In genomic region chr11:15909937-15910598, GRCh38 we compare ENCODE assay signal across 18 cellular contexts.
DNase-seq lines count a peak whose midpoint lies in the region; ATAC-seq and TF ChIP-seq lines count a peak whose summit lies in the region.
"Had no signal": no experiment of that assay in that cellular context is flagged by ENCODE, and none has a peak within 500 bp of the region (broad histone marks: within the 10 kb centered on the region; RNA-seq: fewer than 3 reads in every experiment).

No MANE protein-coding gene starts in this region.

- peaks cover 0 to 36% of the 10 kb centered on the region in 2 experiments for H3K27me3 ChIP-seq in mesenchymal stem cell (ENCODE audit: control insufficient read depth in 1 of 2, insufficient read depth in 1 of 2, low read length in 2 of 2)
- no peaks in the 10 kb centered on the region for H3K27me3 ChIP-seq in osteoblast (ENCODE audit: insufficient read depth, low read length)
- H3K27me3 ChIP-seq in CD8-positive, alpha-beta T cell (ENCODE audit: insufficient read depth, low read length), result no peaks in the 10 kb centered on the region
- H3K27me3 ChIP-seq: BLaER1 treated with 17β-estradiol and CSF1 and Interleukin-3, amounts not matched to agents 10 nM and 100 nM had no signal

- H2AFZ ChIP-seq in mesenchymal stem cell (ENCODE audit: low read depth, low read length), result no peak overlapping the region
- H2AFZ ChIP-seq in osteoblast (ENCODE audit: low read length), result no peak overlapping the region

- H3K4me2 ChIP-seq in mesenchymal stem cell (ENCODE audit: low read length, poor library complexity, severe bottlenecking), result no peak overlapping the region
- H3K4me2 ChIP-seq in osteoblast (ENCODE audit: insufficient read depth, low read length), result no peak overlapping the region
- H3K4me2 ChIP-seq: BLaER1 treated with 17β-estradiol and CSF1 and Interleukin-3, amounts not matched to agents 10 nM and 100 nM had no signal

- no peaks in the 10 kb centered on the region for H4K20me1 ChIP-seq in osteoblast (ENCODE audit: insufficient read depth, low read length)
- H4K20me1 ChIP-seq: BLaER1 treated with 17β-estradiol and CSF1 and Interleukin-3, amounts not matched to agents 10 nM and 100 nM had no signal

- no peaks in the 10 kb centered on the region for H3K4me1 ChIP-seq in mesenchymal stem cell (ENCODE audit: control insufficient read depth, insufficient read depth, low read depth, low read length)
- peaks cover 4% of the 10 kb centered on the region for H3K4me1 ChIP-seq in osteoblast (ENCODE audit: insufficient read depth, low read length)
- H3K4me1 ChIP-seq in CD8-positive, alpha-beta T cell (ENCODE audit: insufficient read depth, low read length), result no peaks in the 10 kb centered on the region
- H3K4me1 ChIP-seq: BLaER1 treated with 17β-estradiol and CSF1 and Interleukin-3, amounts not matched to agents 10 nM and 100 nM had no signal

- no peaks in the 10 kb centered on the region for H3K4me1 Mint-ChIP-seq in CD8-positive, alpha-beta T cell (ENCODE audit: low read depth)
- H3K4me1 Mint-ChIP-seq in activated T-helper 1 cell treated with anti-CD3 and anti-CD28 coated beads, Interleukin-12 subunit alpha, Interleukin-12 subunit beta, Interleukin-2, Interleukin-4 antibody, amounts not matched to agents 30 ng/mL and 10 ng/mL and 1 ng/mL, durations not matched to agents 14 hours and 24 hours and 36 hours (ENCODE audit: low read depth), result no peaks in the 10 kb centered on the region
- H3K4me1 Mint-ChIP-seq: CD8-positive, alpha-beta memory T cell had no signal

- H2BK120ac ChIP-seq in mesenchymal stem cell (ENCODE audit: low read depth, low read length), result no peak overlapping the region

- no peaks in the 10 kb centered on the region for H3K36me3 Mint-ChIP-seq in CD8-positive, alpha-beta T cell
- H3K36me3 Mint-ChIP-seq in activated T-helper 1 cell treated with anti-CD3 and anti-CD28 coated beads, Interleukin-12 subunit alpha, Interleukin-12 subunit beta, Interleukin-2, Interleukin-4 antibody, amounts not matched to agents 30 ng/mL and 10 ng/mL and 1 ng/mL, durations not matched to agents 14 hours and 24 hours and 36 hours (ENCODE audit: low read depth), result no peaks in the 10 kb centered on the region
- H3K36me3 Mint-ChIP-seq: CD8-positive, alpha-beta memory T cell had no signal

- H3K9me3 Mint-ChIP-seq in CD8-positive, alpha-beta T cell, result peaks cover 2% of the 10 kb centered on the region
- H3K9me3 Mint-ChIP-seq in activated T-helper 1 cell treated with anti-CD3 and anti-CD28 coated beads, Interleukin-12 subunit alpha, Interleukin-12 subunit beta, Interleukin-2, Interleukin-4 antibody, amounts not matched to agents 30 ng/mL and 10 ng/mL and 1 ng/mL, durations not matched to agents 14 hours and 24 hours and 36 hours, result no peaks in the 10 kb centered on the region

- no peaks in the 10 kb centered on the region for H3K79me1 ChIP-seq in mesenchymal stem cell (replicated peaks; ENCODE audit: low read length, poor library complexity, severe bottlenecking)

- no peak overlapping the region for H2BK12ac ChIP-seq in mesenchymal stem cell (ENCODE audit: low read length in 2 of 2)

- no peak overlapping the region for H2BK5ac ChIP-seq in mesenchymal stem cell (ENCODE audit: low read depth, low read length, poor library complexity, severe bottlenecking)

- peak overlapping the region; percentile 32 for H4K8ac ChIP-seq in mesenchymal stem cell (ENCODE audit: low read length)

- H3K9ac ChIP-seq in mesenchymal stem cell (ENCODE audit: low read length), result no peak overlapping the region
- H3K9ac ChIP-seq: BLaER1 treated with 17β-estradiol and CSF1 and Interleukin-3, amounts not matched to agents 10 nM and 100 nM had no signal

- no peak for TF ChIP-seq CTCF in osteoblast (IDR thresholded peaks at IDR 0.05; ENCODE audit: extremely low read depth, low read depth, low read length)
- no peak for TF ChIP-seq CTCF in CD8-positive, alpha-beta T cell (IDR thresholded peaks at IDR 0.05)

- H3K9me3 ChIP-seq in mesenchymal stem cell (ENCODE audit: control insufficient read depth, low read length) (no peaks in the 10 kb centered on the region), osteoblast (ENCODE audit: low read depth, low read length) (no peaks in the 10 kb centered on the region)
- H3K9me3 ChIP-seq in CD8-positive, alpha-beta T cell (ENCODE audit: low read length), result no peaks in the 10 kb centered on the region
- H3K9me3 ChIP-seq: BLaER1 treated with 17β-estradiol and CSF1 and Interleukin-3, amounts not matched to agents 10 nM and 100 nM had no signal

- H3K27ac ChIP-seq in mesenchymal stem cell (ENCODE audit: low read length, poor library complexity, severe bottlenecking) (no peak overlapping the region), osteoblast (ENCODE audit: low read depth, low read length) (no peak overlapping the region)
- no peak overlapping the region for H3K27ac ChIP-seq in CD8-positive, alpha-beta T cell (ENCODE audit: low read depth, low read length)
- H3K27ac ChIP-seq: BLaER1 treated with 17β-estradiol and CSF1 and Interleukin-3, amounts not matched to agents 10 nM and 100 nM; SK-N-MC had no signal

- DNase-seq in MV-4-11 (lab: John Stamatoyannopoulos, UW), result peak; percentile 26
- peak; percentile 38 for DNase-seq in OCI-M1 (lab: John Stamatoyannopoulos, UW)
- DNase-seq in mesenchymal stem cell, result no peak
- DNase-seq in osteoblast (ENCODE audit: insufficient read length, low spot score, missing footprints), result peak; percentile 89
- DNase-seq in CD8-positive, alpha-beta T cell, result no peak
- no peak for DNase-seq in activated T-helper 1 cell treated with anti-CD3 and anti-CD28 coated beads, Interleukin-12 subunit alpha, Interleukin-12 subunit beta, Interleukin-2, Interleukin-4 antibody, amounts not matched to agents 30 ng/mL and 10 ng/mL and 1 ng/mL, durations not matched to agents 14 hours and 24 hours and 36 hours (ENCODE audit: low spot score)
- DNase-seq: CD8-positive, alpha-beta memory T cell; KG1; NCI-H1417; NCI-H187; NCI-H2107; NCI-H446; NCI-H748 treated with DMSO at 0.1 percent for 48 hours; NK-92 treated with Interleukin-12 subunit alpha and Interleukin-12 subunit beta, amount 100 ng/mL, for 24 hours; SHP77 had no signal

- no peak overlapping the region for H3K14ac ChIP-seq in mesenchymal stem cell (ENCODE audit: low read length in 2 of 2)

- no peak overlapping the region for H3K27ac Mint-ChIP-seq in CD8-positive, alpha-beta T cell
- H3K27ac Mint-ChIP-seq in activated T-helper 1 cell treated with anti-CD3 and anti-CD28 coated beads, Interleukin-12 subunit alpha, Interleukin-12 subunit beta, Interleukin-2, Interleukin-4 antibody, amounts not matched to agents 30 ng/mL and 10 ng/mL and 1 ng/mL, durations not matched to agents 14 hours and 24 hours and 36 hours, result no peak overlapping the region
- H3K27ac Mint-ChIP-seq: CD8-positive, alpha-beta memory T cell had no signal

- H3K4me3 ChIP-seq in mesenchymal stem cell (ENCODE audit: insufficient read depth in 1 of 2, low read depth in 1 of 2, low read length in 2 of 2) (no peak overlapping the region), osteoblast (ENCODE audit: insufficient read depth, low read length) (no peak overlapping the region)
- H3K4me3 ChIP-seq in CD8-positive, alpha-beta T cell (ENCODE audit: low read depth, low read length), result no peak overlapping the region
- H3K4me3 ChIP-seq: BLaER1 treated with 17β-estradiol and CSF1 and Interleukin-3, amounts not matched to agents 10 nM and 100 nM; SK-N-MC had no signal

- no peak overlapping the region for H3K18ac ChIP-seq in mesenchymal stem cell (ENCODE audit: low read depth in 1 of 2, low read length in 2 of 2)

- POLR2A ChIA-PET in CD8-positive, alpha-beta T cell (lab: Charles Lee), result no interaction called here

- H3K4ac ChIP-seq in mesenchymal stem cell (ENCODE audit: low read depth in 1 of 2, low read length in 2 of 2), result no peak overlapping the region

- H3K27me3 Mint-ChIP-seq in CD8-positive, alpha-beta T cell (ENCODE audit: low read depth), result no peaks in the 10 kb centered on the region
- H3K27me3 Mint-ChIP-seq in activated T-helper 1 cell treated with anti-CD3 and anti-CD28 coated beads, Interleukin-12 subunit alpha, Interleukin-12 subunit beta, Interleukin-2, Interleukin-4 antibody, amounts not matched to agents 30 ng/mL and 10 ng/mL and 1 ng/mL, durations not matched to agents 14 hours and 24 hours and 36 hours (ENCODE audit: insufficient read depth), result no peaks in the 10 kb centered on the region
- H3K27me3 Mint-ChIP-seq: CD8-positive, alpha-beta memory T cell had no signal

- CTCF ChIA-PET in CD8-positive, alpha-beta T cell (lab: Charles Lee), result no interaction called here

- no peak overlapping the region for H2AK5ac ChIP-seq in mesenchymal stem cell (ENCODE audit: low read length, severe bottlenecking)

- no peak overlapping the region for H4K91ac ChIP-seq in mesenchymal stem cell (ENCODE audit: low read length)

- H3K23ac ChIP-seq in mesenchymal stem cell (ENCODE audit: low read length in 2 of 2), result no peak overlapping the region

- WGBS in mesenchymal stem cell, result 97% methylated on average over 8 of the region's 11 CpGs

- H2BK15ac ChIP-seq in mesenchymal stem cell (ENCODE audit: low read depth, poor library complexity, severe bottlenecking), result no peak overlapping the region

- H3K4me3 Mint-ChIP-seq in CD8-positive, alpha-beta T cell, result no peak overlapping the region
- no peak overlapping the region for H3K4me3 Mint-ChIP-seq in activated T-helper 1 cell treated with anti-CD3 and anti-CD28 coated beads, Interleukin-12 subunit alpha, Interleukin-12 subunit beta, Interleukin-2, Interleukin-4 antibody, amounts not matched to agents 30 ng/mL and 10 ng/mL and 1 ng/mL, durations not matched to agents 14 hours and 24 hours and 36 hours
- H3K4me3 Mint-ChIP-seq: CD8-positive, alpha-beta memory T cell had no signal

- ATAC-seq in CD8-positive, alpha-beta T cell, result no peak
- no peak for ATAC-seq in HG02852 (IDR thresholded peaks at IDR 0.05; ENCODE audit: unreplicated experiment)

- H3K79me2 ChIP-seq in osteoblast (ENCODE audit: insufficient read depth, low read length), result no peaks in the 10 kb centered on the region

- no peaks in the 10 kb centered on the region for H3K36me3 ChIP-seq in mesenchymal stem cell (ENCODE audit: control insufficient read depth in 1 of 2, insufficient read depth in 2 of 2, low read depth in 1 of 2, low read length in 2 of 2)
- H3K36me3 ChIP-seq in osteoblast (ENCODE audit: insufficient read depth, low read length), result no peaks in the 10 kb centered on the region
- H3K36me3 ChIP-seq in CD8-positive, alpha-beta T cell (ENCODE audit: insufficient read depth, low read length), result no peaks in the 10 kb centered on the region
- H3K36me3 ChIP-seq: BLaER1 treated with 17β-estradiol and CSF1 and Interleukin-3, amounts not matched to agents 10 nM and 100 nM had no signal

- intact Hi-C loops in CD8-positive, alpha-beta T cell (cut with DNase I, micrococcal nuclease), result no loop called here
- intact Hi-C loops in activated T-helper 1 cell treated with anti-CD3 and anti-CD28 coated beads, Interleukin-12 subunit alpha, Interleukin-12 subunit beta, Interleukin-2, Interleukin-4 antibody, amounts not matched to agents 30 ng/mL and 10 ng/mL and 1 ng/mL, durations not matched to agents 14 hours and 24 hours and 36 hours (cut with micrococcal nuclease), result no loop called here

Comparison
In these comparisons a context has a peak if more than half of its experiments do, and no peak if none do; other contexts are left out.
1. DNase-seq: peak in MV-4-11 (single experiment), OCI-M1 (single experiment) and osteoblast (single experiment); none in mesenchymal stem cell (single experiment), CD8-positive, alpha-beta T cell (0 of 7) and activated T-helper 1 cell treated with anti-CD3 and anti-CD28 coated beads, Interleukin-12 subunit alpha, Interleukin-12 subunit beta, Interleukin-2, Interleukin-4 antibody, amounts not matched to agents 30 ng/mL and 10 ng/mL and 1 ng/mL, durations not matched to agents 14 hours and 24 hours and 36 hours (single experiment).